ENCODE assay signal across 8 cellular contexts in genomic region chr20:57389695-57390603, GRCh38. TPM values are rescaled to one million over a fixed set of nuclear protein-coding genes. Genes with fewer than 3 reads are reported as not detected.
DNase-seq lines count a peak whose midpoint lies in the region; ATAC-seq and TF ChIP-seq lines count a peak whose summit lies in the region.

No MANE protein-coding gene starts in this region.

- H3K27me3 Mint-ChIP-seq in activated CD8-positive, alpha-beta T cell treated with anti-CD3 and anti-CD28 coated beads for 36 hours: no peaks in the 10 kb centered on the region

- H3K9me3 Mint-ChIP-seq in activated CD8-positive, alpha-beta T cell treated with anti-CD3 and anti-CD28 coated beads for 36 hours: no peaks in the 10 kb centered on the region

- peaks cover 0 to 22% (median 0%) of the 10 kb centered on the region in 3 donors for H3K36me3 ChIP-seq in esophagus squamous epithelium

- H3K4me3 ChIP-seq in esophagus squamous epithelium: peak overlapping the region; percentile 23 to 87 (median 44)

- H3K27ac ChIP-seq in esophagus squamous epithelium: peak overlapping the region; percentile 74 to 92 (median 86)

- peak; percentile 21 for ATAC-seq in activated CD8-positive, alpha-beta T cell treated with anti-CD3 and anti-CD28 coated beads for 36 hours
- peak; percentile 13 for ATAC-seq in sciatic nerve

- peak overlapping the region; percentile 81 for H3K4me3 Mint-ChIP-seq in activated CD8-positive, alpha-beta T cell treated with anti-CD3 and anti-CD28 coated beads for 36 hours

- peaks cover 31% of the 10 kb centered on the region for H3K36me3 Mint-ChIP-seq in activated CD8-positive, alpha-beta T cell treated with anti-CD3 and anti-CD28 coated beads for 36 hours (ENCODE audit: low read depth)

- TF ChIP-seq POLR2A in esophagus squamous epithelium (IDR thresholded peaks at IDR 0.05): no peak

- TF ChIP-seq CTCF in activated CD8-positive, alpha-beta T cell treated with anti-CD3 and anti-CD28 coated beads for 36 hours (IDR thresholded peaks at IDR 0.05): no peak
- peak in 1 of 6 experiments; percentile 2 for TF ChIP-seq CTCF in esophagus squamous epithelium (IDR thresholded peaks at IDR 0.05)

- H3K9me3 ChIP-seq in esophagus squamous epithelium: no peaks in the 10 kb centered on the region

- in situ Hi-C loops in KBM-7 (cut with MboI; ENCODE audit: low pct_unique_long_range_greater_than_20kb, low sequenced_read_pairs): loop anchor here (10.0 kb wide), 1 partner anchor 85 kb away; no protein-coding TSS in a partner anchor

- WGBS in esophagus squamous epithelium, 2 donors: 24 to 50% methylated on average over 11 to 21 of the region's 52 CpGs

- intact Hi-C loops in activated CD8-positive, alpha-beta T cell treated with anti-CD3 and anti-CD28 coated beads for 36 hours (cut with micrococcal nuclease): no loop called here
- intact Hi-C loops in esophagus squamous epithelium (cut with DNase I): no loop called here
- intact Hi-C loops in sciatic nerve (cut with DNase I): loop anchor here (10.0 kb wide), 1 partner anchor 205 kb away; no protein-coding TSS in a partner anchor

- peak overlapping the region; percentile 99 for H3K27ac Mint-ChIP-seq in activated CD8-positive, alpha-beta T cell treated with anti-CD3 and anti-CD28 coated beads for 36 hours

- peak; percentile 39 to 58 for DNase-seq in activated CD4-positive, alpha-beta T cell treated with anti-CD3 and anti-CD28 coated beads for 24 hours (ENCODE audit: low read depth in 2 of 2)
- DNase-seq in activated CD4-positive, alpha-beta T cell treated with anti-CD3 and anti-CD28 coated beads for 1 hour: no peak
- DNase-seq in activated CD8-positive, alpha-beta T cell treated with anti-CD3 and anti-CD28 coated beads for 36 hours: peak; percentile 75
- DNase-seq in esophagus squamous epithelium (lab: John Stamatoyannopoulos, UW) (no peak), sciatic nerve (ENCODE audit: low spot score) (no peak), NCI-H187 treated with DMSO at 0.1 percent for 48 hours (lab: John Stamatoyannopoulos, UW) (no peak), GM03348 (ENCODE audit: low spot score) (no peak), KBM-7 (no peak)

- CTCF ChIA-PET in activated CD8-positive, alpha-beta T cell treated with anti-CD3 and anti-CD28 coated beads for 36 hours (lab: Charles Lee): interaction anchor here (0.6 to 2.9 kb wide), 9 partner anchors 9 to 237 kb away, joined by 3 to 12 read pairs (median 5); no protein-coding TSS in a partner anchor

- POLR2A ChIA-PET in activated CD8-positive, alpha-beta T cell treated with anti-CD3 and anti-CD28 coated beads for 36 hours (lab: Charles Lee): interaction anchor here (0.6 to 7.0 kb wide), 22 partner anchors 10 to 240 kb away, joined by 3 to 88 read pairs (median 4); partner anchors contain the start of genes RAE1 and ZBP1

- peaks cover 34 to 57% (median 44%) of the 10 kb centered on the region in 3 donors for H3K4me1 ChIP-seq in esophagus squamous epithelium

- peaks cover 25% of the 10 kb centered on the region for H3K4me1 Mint-ChIP-seq in activated CD8-positive, alpha-beta T cell treated with anti-CD3 and anti-CD28 coated beads for 36 hours (ENCODE audit: low read depth)

- H3K27me3 ChIP-seq in esophagus squamous epithelium: no peaks in the 10 kb centered on the region

RNA-seq across cellular contexts. Expression of gene RBM38, which starts 1.2 kb away (rescaled TPM):
- 100 to 1,000 TPM; 114 to 116 TPM for total RNA-seq in activated CD8-positive, alpha-beta T cell treated with anti-CD3 and anti-CD28 coated beads for 36 hours
- total RNA-seq in esophagus squamous epithelium (10 to 100 TPM in 3 of 4 donors, 1 to 10 TPM in 1; 9.1 to 21.0 (median 13.3) TPM), sciatic nerve (28.1 TPM)

RNA-seq across cellular contexts. Expression of gene RAE1, which starts 38.9 kb away (rescaled TPM):
- total RNA-seq in activated CD8-positive, alpha-beta T cell treated with anti-CD3 and anti-CD28 coated beads for 36 hours: 10 to 100 TPM; 41.1 to 42.9 TPM
- total RNA-seq in esophagus squamous epithelium (10 to 100 TPM; 24.4 to 42.7 (median 28.3) TPM), sciatic nerve (17.5 TPM)

Comparison
In these comparisons a context has a peak if more than half of its experiments do, and no peak if none do; other contexts are left out.
1. DNase-seq: peak in activated CD4-positive, alpha-beta T cell treated with anti-CD3 and anti-CD28 coated beads for 24 hours (2 of 2) and activated CD8-positive, alpha-beta T cell treated with anti-CD3 and anti-CD28 coated beads for 36 hours (single experiment); none in activated CD4-positive, alpha-beta T cell treated with anti-CD3 and anti-CD28 coated beads for 1 hour (single experiment), esophagus squamous epithelium (single experiment), sciatic nerve (single experiment), NCI-H187 treated with DMSO at 0.1 percent for 48 hours (single experiment), GM03348 (single experiment) and KBM-7 (single experiment).